ENCODE assay signal across 21 cellular contexts in genomic region chr2:7539760-7540159, GRCh38.
DNase-seq lines count a peak whose midpoint lies in the region; ATAC-seq, FAIRE-seq and TF ChIP-seq lines count a peak whose summit lies in the region.
"Had no signal": no experiment of that assay in that cellular context is flagged by ENCODE, and none has a peak within 500 bp of the region (broad histone marks: within the 10 kb centered on the region; RNA-seq: fewer than 3 reads in every experiment).

No MANE protein-coding gene starts in this region.

- no peak overlapping the region for H3K4ac ChIP-seq in mesendoderm (ENCODE audit: low read depth, low read length)

- no peak overlapping the region for H3K56ac ChIP-seq in mesendoderm (ENCODE audit: low read length)

- no peaks in the 10 kb centered on the region for H3K79me2 ChIP-seq in astrocyte (ENCODE audit: insufficient read depth, low read length)
- no peaks in the 10 kb centered on the region for H3K79me2 ChIP-seq in mesendoderm (ENCODE audit: control insufficient read depth, insufficient read depth, low read length)

- H3K4me2 ChIP-seq in astrocyte (ENCODE audit: low read length) (peak overlapping the region; percentile 42), mesendoderm (ENCODE audit: low read length) (no peak overlapping the region)

- no peak overlapping the region for H2BK120ac ChIP-seq in mesendoderm (ENCODE audit: low read depth, low read length)

- H3K27me3 Mint-ChIP-seq in CD4-positive, alpha-beta T cell, result no peaks in the 10 kb centered on the region
- H3K27me3 Mint-ChIP-seq in astrocyte (ENCODE audit: low read depth, unreplicated experiment), result no peaks in the 10 kb centered on the region
- no peaks in the 10 kb centered on the region for H3K27me3 Mint-ChIP-seq in activated T-helper 1 cell treated with anti-CD3 and anti-CD28 coated beads, Interleukin-12 subunit alpha, Interleukin-12 subunit beta, Interleukin-2, Interleukin-4 antibody, amounts not matched to agents 30 ng/mL and 10 ng/mL and 1 ng/mL, durations not matched to agents 14 hours and 24 hours and 36 hours (ENCODE audit: insufficient read depth)
- H3K27me3 Mint-ChIP-seq: memory B cell, progenitor cell of endocrine pancreas had no signal

- H3K9ac ChIP-seq in astrocyte (ENCODE audit: low read length) (no peak overlapping the region), mesendoderm (ENCODE audit: low read length) (no peak overlapping the region)

- no peak overlapping the region for H3K27ac ChIP-seq in CD4-positive, alpha-beta T cell (ENCODE audit: low read depth, low read length)
- H3K27ac ChIP-seq in astrocyte (ENCODE audit: low read depth, low read length), result peak overlapping the region; percentile 55
- no peak overlapping the region for H3K27ac ChIP-seq in mesendoderm (ENCODE audit: low read depth, low read length)
- H3K27ac ChIP-seq: spleen, thoracic aorta had no signal

- no peaks in the 10 kb centered on the region for H3K27me3 ChIP-seq in CD4-positive, alpha-beta T cell (ENCODE audit: control insufficient read depth, insufficient read depth, low read length)
- H3K27me3 ChIP-seq in astrocyte (ENCODE audit: insufficient read depth, low read length) (no peaks in the 10 kb centered on the region), mesendoderm (ENCODE audit: insufficient read depth, low read length, poor library complexity) (no peaks in the 10 kb centered on the region)
- H3K27me3 ChIP-seq: BE2C had no signal

- no peak for TF ChIP-seq CTCF in CD4-positive, alpha-beta T cell (IDR thresholded peaks at IDR 0.05)
- no peak for TF ChIP-seq CTCF in astrocyte (IDR thresholded peaks at IDR 0.05; ENCODE audit: insufficient read depth, low read depth, low read length)

- no peak overlapping the region for H2BK15ac ChIP-seq in mesendoderm (replicated peaks; ENCODE audit: low read depth)

- peak overlapping the region; percentile 77 for H3K4me3 Mint-ChIP-seq in CD4-positive, alpha-beta T cell
- H3K4me3 Mint-ChIP-seq in astrocyte (ENCODE audit: unreplicated experiment), result no peak overlapping the region
- H3K4me3 Mint-ChIP-seq in activated T-helper 1 cell treated with anti-CD3 and anti-CD28 coated beads, Interleukin-12 subunit alpha, Interleukin-12 subunit beta, Interleukin-2, Interleukin-4 antibody, amounts not matched to agents 30 ng/mL and 10 ng/mL and 1 ng/mL, durations not matched to agents 14 hours and 24 hours and 36 hours, result no peak overlapping the region
- H3K4me3 Mint-ChIP-seq: memory B cell; natural killer cell treated with Interleukin-12 subunit alpha and Interleukin-12 subunit beta and Interleukin-15 and Interleukin-18, amount 100 ng/mL, for 72 hours had no signal

- H3K36me3 ChIP-seq in astrocyte (ENCODE audit: insufficient read depth, low read length) (no peaks in the 10 kb centered on the region), mesendoderm (ENCODE audit: control insufficient read depth, insufficient read depth, low read length) (no peaks in the 10 kb centered on the region)
- H3K36me3 ChIP-seq: BE2C, spleen, thoracic aorta had no signal

- no peak overlapping the region for H2AFZ ChIP-seq in astrocyte (ENCODE audit: low read depth, low read length)

- H3K36me3 Mint-ChIP-seq in CD4-positive, alpha-beta T cell (ENCODE audit: low read depth), result peaks cover 24% of the 10 kb centered on the region
- no peaks in the 10 kb centered on the region for H3K36me3 Mint-ChIP-seq in astrocyte (ENCODE audit: low read depth, unreplicated experiment)
- H3K36me3 Mint-ChIP-seq in activated T-helper 1 cell treated with anti-CD3 and anti-CD28 coated beads, Interleukin-12 subunit alpha, Interleukin-12 subunit beta, Interleukin-2, Interleukin-4 antibody, amounts not matched to agents 30 ng/mL and 10 ng/mL and 1 ng/mL, durations not matched to agents 14 hours and 24 hours and 36 hours (ENCODE audit: low read depth), result peaks cover 29% of the 10 kb centered on the region
- H3K36me3 Mint-ChIP-seq: memory B cell had no signal

- no peaks in the 10 kb centered on the region for H4K20me1 ChIP-seq in astrocyte (ENCODE audit: insufficient read depth, low read length)

- no peak overlapping the region for H3K18ac ChIP-seq in mesendoderm (ENCODE audit: low read length)

- H3K9me3 Mint-ChIP-seq in CD4-positive, alpha-beta T cell, result peaks cover 20% of the 10 kb centered on the region
- H3K9me3 Mint-ChIP-seq in astrocyte (ENCODE audit: unreplicated experiment), result no peaks in the 10 kb centered on the region
- H3K9me3 Mint-ChIP-seq in activated T-helper 1 cell treated with anti-CD3 and anti-CD28 coated beads, Interleukin-12 subunit alpha, Interleukin-12 subunit beta, Interleukin-2, Interleukin-4 antibody, amounts not matched to agents 30 ng/mL and 10 ng/mL and 1 ng/mL, durations not matched to agents 14 hours and 24 hours and 36 hours, result peaks cover 69% of the 10 kb centered on the region

- DNase-seq in AG08395 (ENCODE audit: low spot score), result peak; percentile 12
- no peak for DNase-seq in CD4-positive, alpha-beta T cell
- DNase-seq in astrocyte (ENCODE audit: low read depth), result peak; percentile 62
- peak; percentile 2 for DNase-seq in mesendoderm
- DNase-seq in COR-L47 (lab: John Stamatoyannopoulos, UW), result no peak
- no peak for DNase-seq in NCI-H1105 treated with DMSO at 0.1 percent for 48 hours (lab: John Stamatoyannopoulos, UW)
- DNase-seq in activated T-helper 1 cell treated with anti-CD3 and anti-CD28 coated beads, Interleukin-12 subunit alpha, Interleukin-12 subunit beta, Interleukin-2, Interleukin-4 antibody, amounts not matched to agents 30 ng/mL and 10 ng/mL and 1 ng/mL, durations not matched to agents 14 hours and 24 hours and 36 hours (ENCODE audit: low spot score), result no peak
- DNase-seq in DMS53 (lab: John Stamatoyannopoulos, UW), result no peak
- DNase-seq: cerebellar nuclear complex, DMS 273 treated with DMSO at 0.1 percent for 48 hours, kidney, NCI-H1417, NCI-H69, OCI-M1, spleen had no signal

- H3K79me1 ChIP-seq in mesendoderm (ENCODE audit: low read length), result no peaks in the 10 kb centered on the region

- POLR2A ChIA-PET in CD4-positive, alpha-beta T cell (lab: Charles Lee), result interaction anchor here (0.6 to 2.7 kb wide), 4 partner anchors 17 to 1142 kb away, joined by 3 to 20 read pairs (median 6); partner anchors contain the start of gene ID2

- WGBS in mesendoderm (ENCODE audit: extremely low coverage, insufficient coverage, low lambda C conversion rate), result no CpG with 5 or more reads among the region's 5 CpGs

- H3K4me1 ChIP-seq in astrocyte (ENCODE audit: insufficient read depth, low read length), result peaks cover 4% of the 10 kb centered on the region
- H3K4me1 ChIP-seq in mesendoderm (ENCODE audit: control insufficient read depth, low read depth, low read length), result no peaks in the 10 kb centered on the region
- H3K4me1 ChIP-seq: BE2C, spleen had no signal

- H3K4me1 Mint-ChIP-seq in CD4-positive, alpha-beta T cell (ENCODE audit: low read depth), result peaks cover 54% of the 10 kb centered on the region
- H3K4me1 Mint-ChIP-seq in astrocyte (ENCODE audit: low read depth, unreplicated experiment), result peaks cover 22% of the 10 kb centered on the region
- peaks cover 31% of the 10 kb centered on the region for H3K4me1 Mint-ChIP-seq in activated T-helper 1 cell treated with anti-CD3 and anti-CD28 coated beads, Interleukin-12 subunit alpha, Interleukin-12 subunit beta, Interleukin-2, Interleukin-4 antibody, amounts not matched to agents 30 ng/mL and 10 ng/mL and 1 ng/mL, durations not matched to agents 14 hours and 24 hours and 36 hours (ENCODE audit: low read depth)
- H3K4me1 Mint-ChIP-seq: memory B cell had no signal

- no peak overlapping the region for H4K5ac ChIP-seq in mesendoderm (ENCODE audit: low read length)

- intact Hi-C loops in CD4-positive, alpha-beta T cell (cut with DNase I, micrococcal nuclease), result no loop called here
- intact Hi-C loops in activated T-helper 1 cell treated with anti-CD3 and anti-CD28 coated beads, Interleukin-12 subunit alpha, Interleukin-12 subunit beta, Interleukin-2, Interleukin-4 antibody, amounts not matched to agents 30 ng/mL and 10 ng/mL and 1 ng/mL, durations not matched to agents 14 hours and 24 hours and 36 hours (cut with micrococcal nuclease), result no loop called here

- peak; percentile 75 for FAIRE-seq in astrocyte (lab: Jason Lieb, UNC)
- FAIRE-seq: GM12891, kidney had no signal

- no peak overlapping the region for H4K8ac ChIP-seq in mesendoderm (ENCODE audit: low read depth, low read length)

- no peak overlapping the region for H2AK5ac ChIP-seq in mesendoderm (ENCODE audit: low read length)

- peak overlapping the region; percentile 90 for H3K27ac Mint-ChIP-seq in CD4-positive, alpha-beta T cell
- peak overlapping the region; percentile 98 for H3K27ac Mint-ChIP-seq in astrocyte (ENCODE audit: unreplicated experiment)
- no peak overlapping the region for H3K27ac Mint-ChIP-seq in activated T-helper 1 cell treated with anti-CD3 and anti-CD28 coated beads, Interleukin-12 subunit alpha, Interleukin-12 subunit beta, Interleukin-2, Interleukin-4 antibody, amounts not matched to agents 30 ng/mL and 10 ng/mL and 1 ng/mL, durations not matched to agents 14 hours and 24 hours and 36 hours
- H3K27ac Mint-ChIP-seq: memory B cell; natural killer cell treated with Interleukin-12 subunit alpha and Interleukin-12 subunit beta and Interleukin-15 and Interleukin-18, amount 100 ng/mL, for 72 hours; progenitor cell of endocrine pancreas had no signal

- peaks cover 21% of the 10 kb centered on the region for H3K9me3 ChIP-seq in CD4-positive, alpha-beta T cell (ENCODE audit: control insufficient read depth, low read length)
- no peaks in the 10 kb centered on the region for H3K9me3 ChIP-seq in astrocyte (ENCODE audit: insufficient read depth, low read depth, low read length)
- H3K9me3 ChIP-seq: BE2C, thoracic aorta had no signal

- no peak overlapping the region for H2BK5ac ChIP-seq in mesendoderm (ENCODE audit: low read length)

- CTCF ChIA-PET in CD4-positive, alpha-beta T cell (lab: Charles Lee), result no interaction called here

- H3K4me3 ChIP-seq in astrocyte (ENCODE audit: insufficient read depth, low read depth, low read length), result no peak overlapping the region
- no peak overlapping the region for H3K4me3 ChIP-seq in mesendoderm (ENCODE audit: low read length)
- H3K4me3 ChIP-seq: spleen, thoracic aorta had no signal

- H3K23ac ChIP-seq in mesendoderm (ENCODE audit: low read length), result peak overlapping the region; percentile 35

- no peak for ATAC-seq in CD4-positive, alpha-beta T cell (ENCODE audit: poor library complexity)
- ATAC-seq: natural killer cell treated with Interleukin-12 subunit alpha and Interleukin-12 subunit beta and Interleukin-15 and Interleukin-18, amount 100 ng/mL, for 72 hours had no signal

Comparison
In these comparisons a context has a peak if more than half of its experiments do, and no peak if none do; other contexts are left out.
1. DNase-seq: peak in AG08395 (single experiment), astrocyte (single experiment) and mesendoderm (single experiment); none in CD4-positive, alpha-beta T cell (0 of 10), COR-L47 (single experiment), NCI-H1105 treated with DMSO at 0.1 percent for 48 hours (single experiment), activated T-helper 1 cell treated with anti-CD3 and anti-CD28 coated beads, Interleukin-12 subunit alpha, Interleukin-12 subunit beta, Interleukin-2, Interleukin-4 antibody, amounts not matched to agents 30 ng/mL and 10 ng/mL and 1 ng/mL, durations not matched to agents 14 hours and 24 hours and 36 hours (single experiment) and DMS53 (single experiment).